In genomic region chr4:81446634-81447033, GRCh38 we compare ENCODE assay signal across 26 cellular contexts.
"Had no signal": no experiment of that assay in that cellular context is flagged by ENCODE, and none has a peak within 500 bp of the region (broad histone marks: within the 10 kb centered on the region; RNA-seq: fewer than 3 reads in every experiment).

No MANE protein-coding gene starts in this region.

- H3K36me3 ChIP-seq: ovary, thoracic aorta, uterus had no signal

- ATAC-seq: left ventricle myocardium superior; naive thymus-derived CD4-positive, alpha-beta T cell; psoas muscle; stimulated activated naive B cell treated with anti-CD40 and anti-IgM and Interleukin-4, amounts not matched to agents 10 μg/mL and 1 μg/mL and 100 μg/mL, for 72 hours had no signal

- H3K27ac Mint-ChIP-seq: nephron; stimulated activated naive B cell treated with anti-CD40 and anti-IgM and Interleukin-4, amounts not matched to agents 10 μg/mL and 1 μg/mL and 100 μg/mL, for 72 hours; stimulated activated naive CD8-positive, alpha-beta T cell treated with anti-CD3 and anti-CD28 coated beads, Interleukin-15, Interleukin-2, amounts not matched to agents 100 ng/mL and 50 ng/mL, for 24 hours had no signal

- DNase-seq: dorsolateral prefrontal cortex; effector CD8-positive, alpha-beta T cell; erythroblast; esophagus squamous epithelium; foreskin melanocyte; hypothalamus; left ventricle myocardium superior; midbrain; naive thymus-derived CD4-positive, alpha-beta T cell; occipital lobe; ovary; posterior cingulate gyrus; psoas muscle; right cardiac atrium; stimulated activated CD4-positive, alpha-beta T cell treated with anti-CD3 and anti-CD28 coated beads, Interleukin-15, amount 100 ng/mL, for 24 hours; stimulated activated CD4-positive, alpha-beta T cell treated with anti-CD3 and anti-CD28 coated beads, Interleukin-2, amount 100 ng/mL, for 48 hours; stimulated activated naive B cell treated with anti-CD40 and anti-IgM and Interleukin-4, amounts not matched to agents 10 μg/mL and 1 μg/mL and 100 μg/mL, for 72 hours; upper lobe of left lung; uterus had no signal

- H3K9me3 Mint-ChIP-seq: memory B cell; naive thymus-derived CD4-positive, alpha-beta T cell; stimulated activated naive B cell treated with anti-CD40 and anti-IgM and Interleukin-4, amounts not matched to agents 10 μg/mL and 1 μg/mL and 100 μg/mL, for 72 hours; stimulated activated naive CD8-positive, alpha-beta T cell treated with anti-CD3 and anti-CD28 coated beads, Interleukin-15, Interleukin-2, amounts not matched to agents 100 ng/mL and 50 ng/mL, for 24 hours had no signal

- H3K4me3 ChIP-seq: dorsolateral prefrontal cortex, esophagus squamous epithelium, lung, ovary, psoas muscle, skin epidermis, thoracic aorta, tibial nerve, upper lobe of left lung, uterus had no signal

- H3K4me1 Mint-ChIP-seq: memory B cell; naive thymus-derived CD4-positive, alpha-beta T cell; nephron; stimulated activated naive B cell treated with anti-CD40 and anti-IgM and Interleukin-4, amounts not matched to agents 10 μg/mL and 1 μg/mL and 100 μg/mL, for 72 hours had no signal

- H3K27me3 ChIP-seq: dorsolateral prefrontal cortex, esophagus squamous epithelium, ovary, tibial nerve, upper lobe of left lung, uterus had no signal

- H3K4me3 Mint-ChIP-seq: memory B cell; naive thymus-derived CD4-positive, alpha-beta T cell; nephron; stimulated activated naive B cell treated with anti-CD40 and anti-IgM and Interleukin-4, amounts not matched to agents 10 μg/mL and 1 μg/mL and 100 μg/mL, for 72 hours; stimulated activated naive CD8-positive, alpha-beta T cell treated with anti-CD3 and anti-CD28 coated beads, Interleukin-15, Interleukin-2, amounts not matched to agents 100 ng/mL and 50 ng/mL, for 24 hours had no signal

- H3K9me3 ChIP-seq: esophagus squamous epithelium, ovary, psoas muscle, thoracic aorta, tibial nerve, upper lobe of left lung, uterus had no signal

- H3K27ac ChIP-seq: esophagus squamous epithelium, ovary, psoas muscle, thoracic aorta, tibial nerve, uterus had no signal

- H3K4me1 ChIP-seq: psoas muscle, uterus had no signal

- H3K27me3 Mint-ChIP-seq: memory B cell; naive thymus-derived CD4-positive, alpha-beta T cell; stimulated activated naive B cell treated with anti-CD40 and anti-IgM and Interleukin-4, amounts not matched to agents 10 μg/mL and 1 μg/mL and 100 μg/mL, for 72 hours; stimulated activated naive CD8-positive, alpha-beta T cell treated with anti-CD3 and anti-CD28 coated beads, Interleukin-15, Interleukin-2, amounts not matched to agents 100 ng/mL and 50 ng/mL, for 24 hours had no signal
